Comparison of ENCODE assay signal across 1 cellular context in genomic region chr12:19301223-19301622, GRCh38.
TF ChIP-seq lines count a peak whose summit lies in the region.

No MANE protein-coding gene starts in this region.

TF ChIP-seq in IMR-90, 13 proteins besides CTCF, POLR2A, EP300 and RAD21 (continued from another document):
- no peak for TF ChIP-seq ELK1 (IDR thresholded peaks at IDR 0.05; ENCODE audit: borderline replicate concordance, low read depth, low read length)
- no peak for TF ChIP-seq NFE2L2 (IDR thresholded peaks at IDR 0.05; ENCODE audit: low read depth, low read length)
